ENCODE assay signal across 16 cellular contexts in the genomic region with DNA sequence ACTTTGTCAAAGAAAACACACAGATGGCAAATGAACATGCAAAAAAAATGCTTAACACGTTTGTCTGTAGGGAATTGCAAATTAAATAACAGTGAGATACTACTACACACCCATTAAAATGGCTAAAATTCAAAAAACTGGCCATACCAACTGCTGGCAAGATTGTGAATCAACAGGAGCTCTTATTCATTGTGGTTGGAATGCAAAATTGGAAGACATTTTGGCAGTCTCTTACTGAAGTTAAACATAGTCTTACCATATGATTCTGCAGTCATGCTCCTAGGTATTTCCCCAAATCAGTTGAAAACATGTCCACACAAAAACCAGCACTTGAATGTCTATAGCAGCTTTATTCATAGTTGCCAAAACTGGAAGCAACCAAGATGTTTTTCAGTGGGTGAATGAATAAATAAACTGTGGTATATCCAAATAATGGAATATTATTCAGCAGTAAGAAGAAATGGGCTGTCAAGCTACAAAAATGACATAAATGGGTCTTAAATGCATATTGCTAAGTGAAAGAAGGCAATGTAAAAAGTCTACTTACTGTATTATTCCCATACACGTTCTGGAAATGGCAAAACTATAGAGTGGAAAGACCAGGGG.
DNase-seq lines count a peak whose midpoint lies in the region; ATAC-seq, FAIRE-seq and TF ChIP-seq lines count a peak whose summit lies in the region.
"Had no signal": no experiment of that assay in that cellular context is flagged by ENCODE, and none has a peak within 500 bp of the region (broad histone marks: within the 10 kb centered on the region; RNA-seq: fewer than 3 reads in every experiment).

No MANE protein-coding gene starts in this region.

- no peak overlapping the region for H3K9ac ChIP-seq in IMR-90 (ENCODE audit: low read depth, low read length)
- H3K9ac ChIP-seq: parathyroid adenoma had no signal

- 0 out of 3 replicates have a peak, but pooled peaks cover 3% of the 10 kb centered on the region for H3K9me3 ChIP-seq in A549
- H3K9me3 ChIP-seq in IMR-90 (ENCODE audit: control insufficient read depth, insufficient read depth, low read length) = no peaks in the 10 kb centered on the region
- H3K9me3 ChIP-seq in gastroesophageal sphincter = no peaks in the 10 kb centered on the region
- H3K9me3 ChIP-seq: adrenal gland, left lung had no signal

- peaks cover 26% of the 10 kb centered on the region for H3K4me1 ChIP-seq in A549
- peaks cover 12% of the 10 kb centered on the region for H3K4me1 ChIP-seq in IMR-90 (ENCODE audit: control insufficient read depth, insufficient read depth, low read length)
- H3K4me1 ChIP-seq in gastroesophageal sphincter = peaks cover 0 to 61% (median 9%) of the 10 kb centered on the region in 3 donors
- H3K4me1 ChIP-seq: left lung had no signal

- H3K9me3 Mint-ChIP-seq in glutamatergic neuron (ENCODE audit: unreplicated experiment) = peaks cover 20% of the 10 kb centered on the region

- 0 out of 2 replicates have a peak overlapping the region, but pooled peaks have one; percentile 1 for H4K91ac ChIP-seq in IMR-90 (ENCODE audit: insufficient read depth, low read depth, low read length)

- no peak overlapping the region for H2AK9ac ChIP-seq in IMR-90 (replicated peaks; ENCODE audit: low read depth, low read length, poor library complexity)

- no peak overlapping the region for H3K56ac ChIP-seq in IMR-90 (ENCODE audit: extremely low read depth, insufficient read depth, low read length)

- POLR2A ChIA-PET in A549 (lab: Yijun Ruan, JAX) (no interaction called here), IMR-90 (lab: Charles Lee; ENCODE audit: unreplicated experiment) (no interaction called here)

- H3K9me1 ChIP-seq in IMR-90 (ENCODE audit: insufficient read depth, low read length) = peaks cover 8% of the 10 kb centered on the region

- intact Hi-C loops in IMR-90 (cut with micrococcal nuclease) = loop anchor here (5.0 kb wide), 1 partner anchor 46 kb away; no protein-coding TSS in a partner anchor

- peak overlapping the region; percentile 22; the same call in 1 of the 2 replicates for H3K4ac ChIP-seq in IMR-90 (ENCODE audit: low read depth, low read length)

- DNase-seq in A549 (ENCODE audit: low read depth in 1 of 2, low spot score in 1 of 2) = no peak
- peak; percentile 89 for DNase-seq in IMR-90
- peak; percentile 62 for DNase-seq in astrocyte of the hippocampus (ENCODE audit: low read depth, low spot score)
- no peak for DNase-seq in glutamatergic neuron
- DNase-seq in NCI-H526 treated with DMSO at 0.1 percent for 48 hours (lab: John Stamatoyannopoulos, UW) = no peak
- DNase-seq: activated T-cell treated with anti-CD3 and anti-CD28 coated beads, Interleukin-2, amount 50 U/mL, for 48 hours; erythroblast; left lung; SIG-M5; stimulated activated CD4-positive, alpha-beta T cell treated with anti-CD3 and anti-CD28 coated beads, Interleukin-15, amount 100 ng/mL, for 24 hours had no signal

- no peaks in the 10 kb centered on the region for H3K27me3 ChIP-seq in IMR-90 (ENCODE audit: control insufficient read depth, insufficient read depth, low read length)
- H3K27me3 ChIP-seq in gastroesophageal sphincter = no peaks in the 10 kb centered on the region
- H3K27me3 ChIP-seq: adrenal gland, left lung had no signal

- TF ChIP-seq EP300 in A549 (IDR thresholded peaks at IDR 0.05) = no peak
- TF ChIP-seq EP300 in gastroesophageal sphincter (IDR thresholded peaks at IDR 0.05) = no peak

- TF ChIP-seq POLR2A in A549 (IDR thresholded peaks at IDR 0.05; ENCODE audit: low read length) (no peak), IMR-90 (IDR thresholded peaks at IDR 0.05; ENCODE audit: low read depth, low read length) (no peak), gastroesophageal sphincter (IDR thresholded peaks at IDR 0.05) (no peak)

- peaks cover 7% of the 10 kb centered on the region for H3K27me3 Mint-ChIP-seq in glutamatergic neuron (ENCODE audit: unreplicated experiment)

- H4K5ac ChIP-seq in IMR-90 (ENCODE audit: low read depth, low read length) = peak overlapping the region; percentile 95; the same call in 1 of the 2 replicates

- peak overlapping the region; percentile 83; the same call in 1 of the 2 replicates for H3K18ac ChIP-seq in IMR-90 (ENCODE audit: low read depth, low read length)

- peak overlapping the region; percentile 28 to 31; a peak in 1 of 4 replicates for H4K8ac ChIP-seq in IMR-90 (ENCODE audit: low read depth in 2 of 2, low read length in 2 of 2)

- H3K23ac ChIP-seq in IMR-90 (ENCODE audit: low read depth, low read length) = no peak overlapping the region

- H3K4me2 ChIP-seq in A549 (peak overlapping the region; percentile 8), IMR-90 (ENCODE audit: low read depth, low read length) (peak overlapping the region; percentile 77; the same call in 1 of the 2 replicates)

- BruUV-seq in IMR-90 (replicated peaks; lab: Mats Ljungman, UMichigan) = TSS peak; percentile 15

- H2AK5ac ChIP-seq in IMR-90 (ENCODE audit: low read depth, low read length) = no peak overlapping the region

- dilution Hi-C loops in IMR-90 (cut with HindIII; ENCODE audit: low sequenced_read_pairs, unreplicated experiment) = no loop called here

- H3K36me3 Mint-ChIP-seq in glutamatergic neuron (ENCODE audit: unreplicated experiment) = no peaks in the 10 kb centered on the region

- H2AFZ ChIP-seq in IMR-90 (replicated peaks; ENCODE audit: low read length, poor library complexity) = no peak overlapping the region
- H2AFZ ChIP-seq: parathyroid adenoma had no signal

- H3K27ac ChIP-seq in A549 = peak overlapping the region; percentile 34 to 60; a peak in 4 of 6 replicates
- no peak overlapping the region for H3K27ac ChIP-seq in IMR-90 (ENCODE audit: insufficient read depth, low read length)
- H3K27ac ChIP-seq in gastroesophageal sphincter = peak overlapping the region in 1 of 4 donors; percentile 48
- H3K27ac ChIP-seq: adrenal gland, coronary artery, left lung, parathyroid adenoma had no signal

- H3K36me3 ChIP-seq in IMR-90 (ENCODE audit: control insufficient read depth, insufficient read depth, low read length) = no peaks in the 10 kb centered on the region
- H3K36me3 ChIP-seq in gastroesophageal sphincter = no peaks in the 10 kb centered on the region
- H3K36me3 ChIP-seq: adrenal gland, left lung had no signal

- H2BK120ac ChIP-seq in IMR-90 (ENCODE audit: low read depth, low read length) = 0 out of 2 replicates have a peak overlapping the region, but pooled peaks have one; percentile 6

- H3K4me3 ChIP-seq in A549 = no peak overlapping the region
- no peak overlapping the region for H3K4me3 ChIP-seq in IMR-90 (ENCODE audit: insufficient read depth, low read depth, low read length)
- H3K4me3 ChIP-seq in gastroesophageal sphincter = no peak overlapping the region
- H3K4me3 ChIP-seq: adrenal gland, coronary artery, left lung had no signal

- H3K27ac Mint-ChIP-seq in glutamatergic neuron (ENCODE audit: unreplicated experiment) = peak overlapping the region; percentile 86

- no peak for TF ChIP-seq RAD21 in A549 (conservative IDR thresholded peaks at IDR 0.05 in 1 of 2, IDR thresholded peaks at IDR 0.05 in 1 of 2)
- TF ChIP-seq RAD21 in IMR-90 (IDR thresholded peaks at IDR 0.05; ENCODE audit: low read length) = no peak

- peak; percentile 88 for FAIRE-seq in A549 (lab: Jason Lieb, UNC)

- WGBS in A549 (ENCODE audit: missing lambda C conversion rate) = 68% methylated on average over 2 of the region's 2 CpGs
- no CpG with 5 or more reads among the region's 2 CpGs for WGBS in IMR-90 (ENCODE audit: extremely low coverage in 2 of 2, insufficient read length in 1 of 2), 2 experiments
- 70 to 77% methylated on average over 2 of the region's 2 CpGs for whole genome bisulfite sequencing in gastroesophageal sphincter (ENCODE audit: low coverage in 1 of 2), 2 donors

- 0 out of 2 replicates have a peak overlapping the region, but pooled peaks have one; percentile 20 for H3K14ac ChIP-seq in IMR-90 (replicated peaks; ENCODE audit: low read depth, low read length)

- TF ChIP-seq CTCF in A549 (IDR thresholded peaks at IDR 0.05) (no peak), IMR-90 (conservative IDR thresholded peaks at IDR 0.05; ENCODE audit: low read depth, low read length) (no peak), glutamatergic neuron (IDR thresholded peaks at IDR 0.05; ENCODE audit: partially characterized antibody, unreplicated experiment) (no peak), gastroesophageal sphincter (IDR thresholded peaks at IDR 0.05) (no peak)

- 0 out of 6 replicates have a peak, but pooled peaks of 1 of the 2 experiments have one; percentile 24 for ATAC-seq in A549
- ATAC-seq in IMR-90 (ENCODE audit: low read depth) = peak; percentile 40; the same call in 1 of the 2 replicates
- ATAC-seq in GM18498 (IDR thresholded peaks at IDR 0.05; ENCODE audit: unreplicated experiment) = no peak
- no peak for ATAC-seq in GM21619 (IDR thresholded peaks at IDR 0.05; ENCODE audit: unreplicated experiment)
- no peak for ATAC-seq in gastroesophageal sphincter
- ATAC-seq: left lung had no signal

- peaks cover 3% of the 10 kb centered on the region; the same call in 1 of the 2 replicates for H4K20me1 ChIP-seq in IMR-90 (ENCODE audit: insufficient read depth, low read length)

- in situ Hi-C loops in IMR-90 (cut with MboI; ENCODE audit: low sequenced_read_pairs) = no loop called here

- peaks cover 64% of the 10 kb centered on the region for H3K4me1 Mint-ChIP-seq in glutamatergic neuron (ENCODE audit: low read depth, unreplicated experiment)

- peak overlapping the region; percentile 65 for H2BK5ac ChIP-seq in IMR-90 (ENCODE audit: low read depth, low read length, poor library complexity, severe bottlenecking)

- H3K79me1 ChIP-seq in IMR-90 (ENCODE audit: low read depth in 1 of 2, low read length in 2 of 2) = peaks cover 18 to 37% of the 10 kb centered on the region in 2 experiments

- H3K4me3 Mint-ChIP-seq in glutamatergic neuron (ENCODE audit: unreplicated experiment) = peak overlapping the region; percentile 57

- CTCF ChIA-PET in A549 (lab: Yijun Ruan, JAX) (no interaction called here), IMR-90 (lab: Yijun Ruan, JAX) (no interaction called here)

- H2BK15ac ChIP-seq in IMR-90 (ENCODE audit: low read depth, low read length) = no peak overlapping the region

- peak overlapping the region; percentile 36; the same call in 1 of the 2 replicates for H2BK20ac ChIP-seq in IMR-90 (ENCODE audit: low read depth, low read length)

TF ChIP-seq in A549, 52 proteins besides CTCF, POLR2A, EP300 and RAD21:
- no peak for TF ChIP-seq ESRRA (IDR thresholded peaks at IDR 0.05; ENCODE audit: borderline replicate concordance, low read length)
TF ChIP-seq in A549: peak in this region for 0.

TF ChIP-seq in IMR-90, 13 proteins besides CTCF, POLR2A, EP300 and RAD21:
- TF ChIP-seq RFX5 (IDR thresholded peaks at IDR 0.05; ENCODE audit: low read depth, low read length) (no peak), FOS (IDR thresholded peaks at IDR 0.05; ENCODE audit: low read depth, low read length) (no peak)

Comparison
In these comparisons a context has a peak if more than half of its experiments do, and no peak if none do; other contexts are left out.
1. DNase-seq: peak in IMR-90 (single experiment) and astrocyte of the hippocampus (single experiment); none in A549 (0 of 2), glutamatergic neuron (single experiment) and NCI-H526 treated with DMSO at 0.1 percent for 48 hours (single experiment).